ENCODE assay signal across 10 cellular contexts in genomic region chr5:148760945-148761638, GRCh38.
A peak's percentile ranks its signal among the peaks of the same experiment; 100 is the strongest.
DNase-seq lines count a peak whose midpoint lies in the region; ATAC-seq and TF ChIP-seq lines count a peak whose summit lies in the region.
"Had no signal": no experiment of that assay in that cellular context is flagged by ENCODE, and none has a peak within 500 bp of the region (broad histone marks: within the 10 kb centered on the region; RNA-seq: fewer than 3 reads in every experiment).

No MANE protein-coding gene starts in this region.

- ATAC-seq in HG02678 (IDR thresholded peaks at IDR 0.05; ENCODE audit: unreplicated experiment) = peak; percentile 100
- ATAC-seq in HG03575 (IDR thresholded peaks at IDR 0.05; ENCODE audit: extremely low read depth, insufficient number of reproducible peaks, low FRiP score, unreplicated experiment) = peak; percentile 97
- no peak for ATAC-seq in left cardiac atrium
- ATAC-seq: HepG2 had no signal

- DNase-seq in GM19240 (ENCODE audit: insufficient read length, low spot score) (peak; percentile 25), renal cortical epithelial cell (ENCODE audit: low read depth) (peak; percentile 72), sigmoid colon (no peak), left cardiac atrium (no peak), posterior cingulate gyrus (no peak)
- DNase-seq: endodermal cell had no signal

- H3K27ac ChIP-seq in sigmoid colon = no peak overlapping the region
- H3K27ac ChIP-seq: suprapubic skin had no signal

- no peaks in the 10 kb centered on the region for H3K36me3 ChIP-seq in sigmoid colon
- H3K36me3 ChIP-seq: suprapubic skin had no signal

- no peak for TF ChIP-seq EP300 in sigmoid colon (IDR thresholded peaks at IDR 0.05)

- 58 to 74% methylated on average over 2 of the region's 2 CpGs for WGBS in sigmoid colon, 2 donors

- peaks cover 0 to 3% (median 0%) of the 10 kb centered on the region in 4 donors for H3K9me3 ChIP-seq in sigmoid colon
- H3K9me3 ChIP-seq: suprapubic skin had no signal

- TF ChIP-seq CTCF in sigmoid colon (IDR thresholded peaks at IDR 0.05) = no peak

- intact Hi-C loops in sigmoid colon (cut with DNase I) (no loop called here), left cardiac atrium (cut with DNase I) (no loop called here), posterior cingulate gyrus (cut with DNase I) (no loop called here)

- no peaks in the 10 kb centered on the region for H3K27me3 ChIP-seq in sigmoid colon
- H3K27me3 ChIP-seq: suprapubic skin had no signal

- no peak for TF ChIP-seq POLR2A in sigmoid colon (IDR thresholded peaks at IDR 0.05)

- H3K4me3 ChIP-seq in sigmoid colon = no peak overlapping the region
- H3K4me3 ChIP-seq: suprapubic skin had no signal

- no peaks in the 10 kb centered on the region for H3K4me1 ChIP-seq in sigmoid colon
- H3K4me1 ChIP-seq: suprapubic skin had no signal

Comparison
In these comparisons a context has a peak if more than half of its experiments do, and no peak if none do; other contexts are left out.
1. DNase-seq: peak in GM19240 (single experiment) and renal cortical epithelial cell (single experiment); none in sigmoid colon (single experiment), left cardiac atrium (single experiment) and posterior cingulate gyrus (0 of 10).
2. ATAC-seq: peak in HG02678 (single experiment) and HG03575 (single experiment); none in left cardiac atrium (0 of 2).